Comparison of ENCODE assay signal across 9 cellular contexts in the genomic region with DNA sequence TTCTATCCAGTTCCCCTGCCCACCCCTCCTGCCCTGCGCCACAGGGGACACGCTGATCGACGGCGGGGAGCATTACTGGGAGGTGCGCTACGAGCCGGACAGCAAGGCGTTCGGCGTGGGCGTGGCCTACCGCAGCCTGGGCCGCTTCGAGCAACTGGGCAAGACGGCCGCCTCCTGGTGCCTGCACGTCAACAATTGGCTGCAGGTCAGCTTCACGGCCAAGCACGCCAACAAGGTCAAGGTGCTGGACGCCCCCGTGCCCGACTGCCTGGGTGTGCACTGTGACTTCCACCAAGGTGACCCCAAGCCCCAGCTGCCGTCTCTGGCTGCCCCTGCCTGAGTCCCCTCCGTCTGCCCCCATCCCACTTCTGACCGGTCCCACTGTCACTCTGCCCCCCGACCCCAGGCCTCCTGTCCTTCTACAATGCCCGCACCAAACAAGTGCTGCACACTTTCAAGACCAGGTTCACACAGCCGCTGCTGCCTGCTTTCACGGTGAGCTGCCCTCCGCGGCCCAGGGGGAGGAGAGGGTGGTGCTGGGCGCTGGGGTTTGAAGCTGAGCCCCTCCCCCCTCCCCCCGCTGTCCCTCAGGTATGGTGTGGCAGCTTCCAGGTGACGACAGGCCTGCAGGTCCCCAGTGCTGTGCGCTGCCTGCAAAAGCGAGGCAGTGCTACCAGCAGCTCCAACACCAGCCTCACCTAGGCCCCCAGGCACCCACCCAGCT. TPM values are rescaled to one million over a fixed set of nuclear protein-coding genes. Genes with fewer than 3 reads are reported as not detected.
"Had no signal": no experiment of that assay in that cellular context is flagged by ENCODE, and none has a peak within 500 bp of the region (broad histone marks: within the 10 kb centered on the region; RNA-seq: fewer than 3 reads in every experiment).

No MANE protein-coding gene starts in this region.

- DNase-seq: activated naive CD4-positive, alpha-beta T cell treated with anti-CD3 and anti-CD28 coated beads, Interleukin-2, amount 50 U/mL, for 16 hours; cerebellar nuclear complex; dermis blood vessel endothelial cell; hippocampal formation; stimulated activated CD4-positive, alpha-beta T cell treated with anti-CD3 and anti-CD28 coated beads, Interleukin-15, amount 100 ng/mL, for 24 hours; stimulated activated CD4-positive, alpha-beta T cell treated with anti-CD3 and anti-CD28 coated beads, Interleukin-4, amount 100 ng/mL, for 24 hours; T-helper 2 cell had no signal

RNA-seq across cellular contexts. Expression of a gene that starts 18.7 kb away (rescaled TPM):
- total RNA-seq: omental fat pad had no signal

RNA-seq across cellular contexts. Expression of a gene that starts 20.9 kb away (rescaled TPM):
- total RNA-seq: dermis blood vessel endothelial cell had no signal

RNA-seq across cellular contexts. Expression of a gene that starts 44.0 kb away (rescaled TPM):
- total RNA-seq: dermis blood vessel endothelial cell, glomerular endothelial cell had no signal
